1 cellular context compared by ENCODE assay signal in the genomic region with DNA sequence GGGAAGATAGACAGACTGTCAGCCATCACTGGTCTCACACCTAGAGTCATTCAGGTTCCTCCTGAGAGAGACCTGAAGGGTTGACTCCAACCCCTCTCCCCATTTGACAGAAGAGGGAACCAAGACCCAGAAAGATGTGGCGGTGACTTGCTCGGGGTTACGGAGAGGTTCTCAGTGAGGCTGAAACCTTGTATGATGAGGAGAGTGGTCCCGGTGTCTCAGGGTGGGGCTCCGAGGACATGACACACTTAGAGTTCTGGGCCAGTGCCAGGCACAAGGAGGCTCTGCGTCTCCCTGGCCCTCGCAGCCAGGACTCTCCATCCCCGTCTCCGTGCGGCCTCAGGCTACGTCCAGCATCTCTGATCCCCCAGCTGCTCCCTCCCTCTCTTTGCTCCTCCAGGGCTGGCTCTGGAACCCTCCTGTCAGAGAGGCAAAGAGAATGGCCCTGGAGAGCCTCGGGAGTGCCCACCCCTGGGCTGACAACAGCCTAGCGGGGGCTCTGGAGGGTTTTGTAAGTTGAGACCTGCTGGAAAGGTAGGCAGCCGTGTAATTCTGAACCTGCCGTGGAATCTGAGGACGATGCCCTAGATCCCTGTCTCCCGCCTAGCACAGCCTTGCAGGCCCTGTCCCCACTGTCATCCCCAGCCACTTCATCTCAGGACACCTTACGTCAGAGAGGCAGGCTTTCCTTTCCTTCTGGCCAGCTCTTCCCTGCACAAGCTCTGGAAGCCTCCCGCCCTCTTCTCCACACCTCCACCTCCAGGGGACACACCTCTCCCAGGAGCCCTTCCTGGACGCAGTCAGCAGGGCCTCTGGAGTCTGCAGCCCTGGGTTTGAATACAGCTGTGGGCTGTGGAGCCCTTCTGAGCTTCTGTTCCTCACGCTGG.
TF ChIP-seq lines count a peak whose summit lies in the region.

No MANE protein-coding gene starts in this region.

TF ChIP-seq in IMR-90, 13 proteins besides CTCF, POLR2A, EP300 and RAD21:
- TF ChIP-seq MXI1 (IDR thresholded peaks at IDR 0.05; ENCODE audit: borderline replicate concordance, low read depth, low read length) = no peak
- TF ChIP-seq RFX5 (IDR thresholded peaks at IDR 0.05; ENCODE audit: low read depth, low read length) = no peak
- TF ChIP-seq MAFK (IDR thresholded peaks at IDR 0.05; ENCODE audit: low read depth, low read length) = no peak
- TF ChIP-seq CEBPB (IDR thresholded peaks at IDR 0.05; ENCODE audit: low read depth, low read length) = no peak
- no peak for TF ChIP-seq NFE2L2 (IDR thresholded peaks at IDR 0.05; ENCODE audit: low read depth, low read length)
- no peak for TF ChIP-seq CHD1 (IDR thresholded peaks at IDR 0.05; ENCODE audit: low read depth, low read length)
- TF ChIP-seq, protein P1, sequence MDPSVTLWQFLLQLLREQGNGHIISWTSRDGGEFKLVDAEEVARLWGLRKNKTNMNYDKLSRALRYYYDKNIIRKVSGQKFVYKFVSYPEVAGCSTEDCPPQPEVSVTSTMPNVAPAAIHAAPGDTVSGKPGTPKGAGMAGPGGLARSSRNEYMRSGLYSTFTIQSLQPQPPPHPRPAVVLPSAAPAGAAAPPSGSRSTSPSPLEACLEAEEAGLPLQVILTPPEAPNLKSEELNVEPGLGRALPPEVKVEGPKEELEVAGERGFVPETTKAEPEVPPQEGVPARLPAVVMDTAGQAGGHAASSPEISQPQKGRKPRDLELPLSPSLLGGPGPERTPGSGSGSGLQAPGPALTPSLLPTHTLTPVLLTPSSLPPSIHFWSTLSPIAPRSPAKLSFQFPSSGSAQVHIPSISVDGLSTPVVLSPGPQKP (IDR thresholded peaks at IDR 0.05; ENCODE audit: borderline replicate concordance, low read depth, low read length) = no peak
TF ChIP-seq in IMR-90: peak in this region for 0.
